Comparison of ENCODE assay signal across 17 cellular contexts in genomic region chr21:16124397-16125130, GRCh38.
DNase-seq lines count a peak whose midpoint lies in the region; ATAC-seq and TF ChIP-seq lines count a peak whose summit lies in the region.
"Had no signal": no experiment of that assay in that cellular context is flagged by ENCODE, and none has a peak within 500 bp of the region (broad histone marks: within the 10 kb centered on the region; RNA-seq: fewer than 3 reads in every experiment).

No MANE protein-coding gene starts in this region.

- H3K27ac ChIP-seq in left lung, result peak overlapping the region in 1 of 2 donors; percentile 27
- H3K27ac ChIP-seq in upper lobe of right lung, result no peak overlapping the region
- H3K27ac ChIP-seq: BLaER1 treated with 17β-estradiol and CSF1 and Interleukin-3, amounts not matched to agents 10 nM and 100 nM; HL-60; spleen had no signal

- H3K27me3 ChIP-seq in left lung (no peaks in the 10 kb centered on the region), upper lobe of right lung (no peaks in the 10 kb centered on the region)
- H3K27me3 ChIP-seq: BLaER1 treated with 17β-estradiol and CSF1 and Interleukin-3, amounts not matched to agents 10 nM and 100 nM; spleen had no signal

- CTCF ChIA-PET in AG04449 (lab: Yijun Ruan, JAX), result interaction anchor here (0.7 kb wide), 1 partner anchor 207 kb away, joined by 3 read pairs; no protein-coding TSS in a partner anchor

- peaks cover 0 to 3% of the 10 kb centered on the region in 2 donors for H3K9me3 ChIP-seq in left lung
- no peaks in the 10 kb centered on the region for H3K9me3 ChIP-seq in upper lobe of right lung

- intact Hi-C loops in left lung (cut with DNase I), result no loop called here
- intact Hi-C loops in upper lobe of right lung (cut with DNase I), result no loop called here

- no peaks in the 10 kb centered on the region for H3K36me3 ChIP-seq in left lung
- H3K36me3 ChIP-seq in upper lobe of right lung, result no peaks in the 10 kb centered on the region
- H3K36me3 ChIP-seq: BLaER1 treated with 17β-estradiol and CSF1 and Interleukin-3, amounts not matched to agents 10 nM and 100 nM; spleen had no signal

- no peak overlapping the region for H3K4me3 ChIP-seq in AG04449 (ENCODE audit: low read depth, low read length)
- peak overlapping the region; percentile 31 for H3K4me3 ChIP-seq in LNCaP clone FGC (ENCODE audit: low read depth, low read length)
- peak overlapping the region; percentile 39 for H3K4me3 ChIP-seq in choroid plexus epithelial cell (ENCODE audit: low read depth, low read length)
- no peak overlapping the region for H3K4me3 ChIP-seq in left lung
- H3K4me3 ChIP-seq in upper lobe of right lung, result no peak overlapping the region
- H3K4me3 ChIP-seq: BLaER1 treated with 17β-estradiol and CSF1 and Interleukin-3, amounts not matched to agents 10 nM and 100 nM; lung; spleen had no signal

- POLR2A ChIA-PET in AG04449 (lab: Yijun Ruan, JAX), result no interaction called here

- TF ChIP-seq CTCF in AG04449 (IDR thresholded peaks at IDR 0.05; ENCODE audit: insufficient read depth, low read length, missing control alignments) (no peak), LNCaP clone FGC (IDR thresholded peaks at IDR 0.05; ENCODE audit: control insufficient read depth, extremely low read depth, insufficient read depth) (no peak), choroid plexus epithelial cell (conservative IDR thresholded peaks at IDR 0.05; ENCODE audit: low read depth, low read length) (no peak), left lung (IDR thresholded peaks at IDR 0.05) (no peak), upper lobe of right lung (IDR thresholded peaks at IDR 0.05) (no peak)

- ATAC-seq in left lung (peak; percentile 70), upper lobe of right lung (no peak), HG03354 (IDR thresholded peaks at IDR 0.05; ENCODE audit: poor library complexity, severe bottlenecking, unreplicated experiment) (no peak)

- H3K4me1 ChIP-seq in left lung (no peaks in the 10 kb centered on the region), upper lobe of right lung (no peaks in the 10 kb centered on the region)
- H3K4me1 ChIP-seq: BLaER1 treated with 17β-estradiol and CSF1 and Interleukin-3, amounts not matched to agents 10 nM and 100 nM; spleen had no signal

- peak; percentile 83 for DNase-seq in AG04449 (ENCODE audit: low read depth, low spot score)
- DNase-seq in LNCaP clone FGC (ENCODE audit: low read depth), result peak; percentile 70
- peak; percentile 92 for DNase-seq in choroid plexus epithelial cell (ENCODE audit: low read depth)
- DNase-seq in left lung, result no peak
- DNase-seq in upper lobe of right lung, result no peak
- DNase-seq in NCI-H1930 (lab: John Stamatoyannopoulos, UW), result no peak
- no peak for DNase-seq in GM19238 (ENCODE audit: insufficient read length, low spot score)
- DNase-seq: activated CD4-positive, alpha-beta T cell treated with anti-CD3 and anti-CD28 coated beads for 1 hour; activated effector memory CD4-positive, alpha-beta T cell treated with anti-CD3 and anti-CD28 coated beads, Interleukin-2, amount 50 U/mL, for 16 hours; erythroblast; NCI-H187 treated with DMSO at 0.1 percent for 48 hours; Right ventricle myocardium superior; spleen had no signal

Comparison
In these comparisons a context has a peak if more than half of its experiments do, and no peak if none do; other contexts are left out.
1. DNase-seq: peak in AG04449 (single experiment), LNCaP clone FGC (single experiment) and choroid plexus epithelial cell (single experiment); none in left lung (0 of 2), upper lobe of right lung (single experiment), NCI-H1930 (0 of 2) and GM19238 (single experiment).
2. H3K4me3 ChIP-seq: peak in LNCaP clone FGC (single experiment) and choroid plexus epithelial cell (single experiment); none in AG04449 (single experiment), left lung (0 of 2) and upper lobe of right lung (single experiment).